Comparison of ENCODE assay signal across 18 cellular contexts in genomic region chr7:117375380-117375779, GRCh38. TPM values are rescaled to one million over a fixed set of nuclear protein-coding genes. Genes with fewer than 3 reads are reported as not detected.
A peak's percentile ranks its signal among the peaks of the same experiment; 100 is the strongest.
DNase-seq lines count a peak whose midpoint lies in the region; TF ChIP-seq lines count a peak whose summit lies in the region.
"Had no signal": no experiment of that assay in that cellular context is flagged by ENCODE, and none has a peak within 500 bp of the region (broad histone marks: within the 10 kb centered on the region; RNA-seq: fewer than 3 reads in every experiment).

No MANE protein-coding gene starts in this region.

- no peaks in the 10 kb centered on the region for H3K36me3 Mint-ChIP-seq in HFFc6 (ENCODE audit: low read depth)
- H3K36me3 Mint-ChIP-seq: activated naive CD8-positive, alpha-beta T cell had no signal

- no peak overlapping the region for H3K9ac ChIP-seq in adipocyte (ENCODE audit: low read length)
- H3K9ac ChIP-seq: BLaER1 had no signal

- POLR2A ChIA-PET in AG04450 (lab: Yijun Ruan, JAX) = no interaction called here
- POLR2A ChIA-PET in PC-9 (lab: Charles Lee; ENCODE audit: unreplicated experiment) = no interaction called here

- no peak overlapping the region for H3K4me3 Mint-ChIP-seq in HFFc6
- H3K4me3 Mint-ChIP-seq: activated naive CD8-positive, alpha-beta T cell had no signal

- H3K27me3 Mint-ChIP-seq in HFFc6 (ENCODE audit: insufficient read depth) = no peaks in the 10 kb centered on the region
- H3K27me3 Mint-ChIP-seq: activated naive CD8-positive, alpha-beta T cell had no signal

- no peaks in the 10 kb centered on the region for H3K9me2 ChIP-seq in PC-9 (ENCODE audit: insufficient read depth)

- H3K27ac Mint-ChIP-seq in HFFc6 = no peak overlapping the region
- H3K27ac Mint-ChIP-seq: activated naive CD8-positive, alpha-beta T cell had no signal

- intact Hi-C loops in PC-9 (cut with micrococcal nuclease; ENCODE audit: unreplicated experiment) = no loop called here

- no peaks in the 10 kb centered on the region for H3K79me2 ChIP-seq in PC-9 (ENCODE audit: low read depth)

- H3K27ac ChIP-seq in AG04450 (ENCODE audit: low read depth, low read length) (no peak overlapping the region), PC-9 (no peak overlapping the region)
- H3K27ac ChIP-seq: BLaER1, SK-N-MC, upper lobe of right lung had no signal

- H3K4me1 ChIP-seq in adipocyte (ENCODE audit: control insufficient read depth, insufficient read depth, low read length) (no peaks in the 10 kb centered on the region), PC-9 (replicated peaks; ENCODE audit: insufficient read depth) (no peaks in the 10 kb centered on the region)
- H3K4me1 ChIP-seq: BLaER1, upper lobe of right lung had no signal

- H3K4me1 Mint-ChIP-seq in HFFc6 (ENCODE audit: low read depth) = no peaks in the 10 kb centered on the region

- H2AFZ ChIP-seq in PC-9 = no peak overlapping the region

- H3K27me3 ChIP-seq in AG04450 (ENCODE audit: control insufficient read depth, insufficient read depth, low read length) (no peaks in the 10 kb centered on the region), adipocyte (replicated peaks; ENCODE audit: control insufficient read depth, insufficient read depth, low read length) (no peaks in the 10 kb centered on the region), PC-9 (ENCODE audit: insufficient read depth, low read depth) (no peaks in the 10 kb centered on the region)
- H3K27me3 ChIP-seq: BLaER1, upper lobe of right lung had no signal

- H3K36me3 ChIP-seq in adipocyte (ENCODE audit: control insufficient read depth, insufficient read depth, low read length, severe bottlenecking) (no peaks in the 10 kb centered on the region), PC-9 (ENCODE audit: low read depth) (no peaks in the 10 kb centered on the region)
- H3K36me3 ChIP-seq: BLaER1, upper lobe of right lung had no signal

- DNase-seq in AG04450 (ENCODE audit: low read depth, low spot score) (no peak), HFFc6 (no peak), adipocyte (ENCODE audit: low read depth) (peak; percentile 24), fibroblast of villous mesenchyme (ENCODE audit: low read depth) (no peak), KG1 (lab: John Stamatoyannopoulos, UW) (no peak), PC-9 (no peak), Ammon's horn (ENCODE audit: low spot score) (no peak)
- DNase-seq in activated CD8-positive, alpha-beta memory T cell treated with anti-CD3 and anti-CD28 coated beads, Interleukin-2, amount 50 U/mL, for 4 hours = no peak
- DNase-seq: activated CD8-positive, alpha-beta memory T cell treated with anti-CD3 and anti-CD28 coated beads, Interleukin-2, amount 50 U/mL, for 48 hours; DMS79; head of caudate nucleus; NCI-H2081; NCI-H748 treated with DMSO at 0.1 percent for 48 hours; upper lobe of right lung had no signal

- no peak overlapping the region for H3K4me2 ChIP-seq in PC-9
- H3K4me2 ChIP-seq: BLaER1 had no signal

- H4K20me1 ChIP-seq in PC-9 (ENCODE audit: insufficient read depth) = 0 out of 2 replicates have a peak, but pooled peaks cover 3% of the 10 kb centered on the region
- H4K20me1 ChIP-seq: BLaER1 had no signal

- H3K9me3 ChIP-seq in AG04450 (ENCODE audit: control insufficient read depth, insufficient read depth, low read length) (no peaks in the 10 kb centered on the region), adipocyte (ENCODE audit: control insufficient read depth, low read length) (no peaks in the 10 kb centered on the region), PC-9 (ENCODE audit: insufficient read depth, low read depth) (no peaks in the 10 kb centered on the region)
- H3K9me3 ChIP-seq: BLaER1, upper lobe of right lung had no signal

- no peaks in the 10 kb centered on the region for H3K9me3 Mint-ChIP-seq in HFFc6

- H3K4me3 ChIP-seq in AG04450 (ENCODE audit: low read depth, low read length) (no peak overlapping the region), adipocyte (ENCODE audit: low read length) (no peak overlapping the region), fibroblast of villous mesenchyme (ENCODE audit: low read depth, low read length) (no peak overlapping the region), PC-9 (no peak overlapping the region)
- H3K4me3 ChIP-seq: BLaER1, SK-N-MC, upper lobe of right lung had no signal

- H3F3A ChIP-seq in PC-9 (ENCODE audit: insufficient read depth, low read depth) = no peaks in the 10 kb centered on the region

- CTCF ChIA-PET in AG04450 (lab: Charles Lee) (interaction anchor here (0.8 to 3.0 kb wide), 4 partner anchors 10 to 533 kb away, joined by 3 to 21 read pairs (median 6); no protein-coding TSS in a partner anchor), PC-9 (lab: Charles Lee) (no interaction called here)

- TF ChIP-seq CTCF in AG04450 (IDR thresholded peaks at IDR 0.05; ENCODE audit: low read depth, low read length) (peak; percentile 43), HFFc6 (IDR thresholded peaks at IDR 0.05) (peak; percentile 51), fibroblast of villous mesenchyme (IDR thresholded peaks at IDR 0.05; ENCODE audit: insufficient read depth, low read depth, low read length) (peak; percentile 35), PC-9 (conservative IDR thresholded peaks at IDR 0.05) (no peak; the same call in 1 of the 2 replicates)

- no TSS peak for BruUV-seq in PC-9 (replicated peaks; lab: Mats Ljungman, UMichigan)

RNA-seq across cellular contexts. Expression of gene ASZ1, which starts 51.9 kb away (rescaled TPM):
- polyA plus RNA-seq in AG04450 (2011; rRNA removed) = 0.05 TPM in 1 of 2 replicates, not detected in the other
- polyA minus RNA-seq in AG04450 (2011; rRNA and poly(A)+ RNA removed) = not detected in 2 replicates
- not detected for total RNA-seq in HFFc6 (2021; fragmentation: NEBNext Ultra II Directional; extraction: Animal tissue kit (Norgen Biotek cat#: 25700))
- total RNA-seq in fibroblast of villous mesenchyme = under 0.01 TPM in 2 replicates
- not detected in 2 replicates for total RNA-seq in PC-9 (2021)
- total RNA-seq: M059J, upper lobe of right lung had no signal

RNA-seq across cellular contexts. Expression of gene WNT2, which starts 52.5 kb away (rescaled TPM):
- polyA plus RNA-seq in AG04450 (2011; rRNA removed) = 24.4 and 27.0 TPM in 2 replicates
- polyA minus RNA-seq in AG04450 (2011; rRNA and poly(A)+ RNA removed) = 23.5 and 34.4 TPM in 2 replicates
- not detected for total RNA-seq in HFFc6 (2021; fragmentation: NEBNext Ultra II Directional; extraction: Animal tissue kit (Norgen Biotek cat#: 25700))
- total RNA-seq in fibroblast of villous mesenchyme = 56.1 and 140 TPM in 2 replicates
- not detected in 2 replicates for total RNA-seq in PC-9 (2021)

Comparison
In these comparisons a context has a peak if more than half of its experiments do, and no peak if none do; other contexts are left out.
1. RNA of gene WNT2, which starts 52.5 kb away (total RNA-seq): 56.1 to 140 TPM in fibroblast of villous mesenchyme; not detected in HFFc6 and not detected in PC-9; every median in the first group is over 10 times any median in the second.